8 cellular contexts compared by ENCODE assay signal in genomic region chr10:119120413-119120867, GRCh38. TPM values are rescaled to one million over a fixed set of nuclear protein-coding genes. Genes with fewer than 3 reads are reported as not detected.
DNase-seq lines count a peak whose midpoint lies in the region; ATAC-seq, FAIRE-seq and TF ChIP-seq lines count a peak whose summit lies in the region.

No MANE protein-coding gene starts in this region.

- FAIRE-seq in GM12891 (lab: Jason Lieb, UNC) = peak; percentile 99

- in situ Hi-C loops in brain microvascular endothelial cell (cut with HindIII; ENCODE audit: low pct_ligation_motif_present, low sequenced_read_pairs) = no loop called here

- intact Hi-C loops in Right ventricle myocardium superior (cut with DNase I) = no loop called here

- TF ChIP-seq POLR2A in GM12891 (IDR thresholded peaks at IDR 0.05; ENCODE audit: low read depth, low read length) = no peak

- no peak for DNase-seq in GM12891 (ENCODE audit: insufficient read length, low spot score)
- DNase-seq in HT1080 (ENCODE audit: low read depth) = peak; percentile 23
- no peak for DNase-seq in Right ventricle myocardium superior
- DNase-seq in NCI-H1436 treated with DMSO at 0.1 percent for 48 hours (lab: John Stamatoyannopoulos, UW) = no peak
- no peak for DNase-seq in activated effector memory CD4-positive, alpha-beta T cell treated with anti-CD3 and anti-CD28 coated beads, Interleukin-2, amount 50 U/mL, for 16 hours
- no peak for DNase-seq in COR-L47 (lab: John Stamatoyannopoulos, UW)
- DNase-seq in brain microvascular endothelial cell = no peak

- no peak overlapping the region for H3K4me3 ChIP-seq in brain microvascular endothelial cell (ENCODE audit: low read depth, low read length)

- no peak overlapping the region for H3K27ac ChIP-seq in brain microvascular endothelial cell

- no peak for TF ChIP-seq CTCF in brain microvascular endothelial cell (IDR thresholded peaks at IDR 0.05; ENCODE audit: low read depth, low read length, missing control alignments)

- peaks cover 49% of the 10 kb centered on the region for H3K36me3 ChIP-seq in brain microvascular endothelial cell (replicated peaks)

- H3K27me3 ChIP-seq in brain microvascular endothelial cell (replicated peaks) = no peaks in the 10 kb centered on the region

- ATAC-seq in GM21528 (IDR thresholded peaks at IDR 0.05; ENCODE audit: low FRiP score, unreplicated experiment) (peak; percentile 89), Right ventricle myocardium superior (ENCODE audit: poor library complexity) (peak; percentile 87)

TF ChIP-seq in GM12891, 5 proteins besides CTCF, POLR2A, EP300 and RAD21:
- TF ChIP-seq SPI1 (IDR thresholded peaks at IDR 0.05; ENCODE audit: low read depth, low read length) = no peak
- no peak for TF ChIP-seq POLR2AphosphoS5 (IDR thresholded peaks at IDR 0.05; ENCODE audit: low read depth, low read length)
- peak; percentile 8 for TF ChIP-seq PAX5 (IDR thresholded peaks at IDR 0.05; ENCODE audit: insufficient read depth, low read length, severe bottlenecking)

RNA-seq across cellular contexts. Expression of gene DENND10, which starts 16.5 kb away (rescaled TPM):
- 16.2 TPM for polyA plus RNA-seq in GM12891 (2012; ENCODE audit: low read depth, missing spikeins)
- total RNA-seq in HT1080 (2014; rRNA removed; shearing (Covaris generic)) = 26.6 and 33.8 TPM in 2 replicates
- polyA plus RNA-seq in HT1080 (2015; cell fraction: cytosol; rRNA removed) = 41.4 and 43.5 TPM in 2 replicates
- 26.7 and 27.8 TPM in 2 replicates for polyA plus RNA-seq in HT1080 (2015; cell fraction: nucleus; rRNA removed)
- 18.9 TPM for total RNA-seq in Right ventricle myocardium superior

RNA-seq across cellular contexts. Expression of gene EIF3A, which starts 39.8 kb away (rescaled TPM):
- polyA plus RNA-seq in GM12891 (2012; ENCODE audit: low read depth, missing spikeins) = 83.2 TPM
- 80.7 and 94.2 TPM in 2 replicates for total RNA-seq in HT1080 (2014; rRNA removed; shearing (Covaris generic))
- polyA plus RNA-seq in HT1080 (2015; cell fraction: cytosol; rRNA removed) = 29.7 and 30.7 TPM in 2 replicates
- polyA plus RNA-seq in HT1080 (2015; cell fraction: nucleus; rRNA removed) = 63.1 and 71.5 TPM in 2 replicates
- total RNA-seq in Right ventricle myocardium superior = 93.8 TPM

RNA-seq across cellular contexts. Expression of gene SFXN4, which starts 45.1 kb away (rescaled TPM):
- 26.1 TPM for polyA plus RNA-seq in GM12891 (2012; ENCODE audit: low read depth, missing spikeins)
- 30.4 and 36.7 TPM in 2 replicates for total RNA-seq in HT1080 (2014; rRNA removed; shearing (Covaris generic))
- polyA plus RNA-seq in HT1080 (2015; cell fraction: cytosol; rRNA removed) = 25.7 and 29.7 TPM in 2 replicates
- polyA plus RNA-seq in HT1080 (2015; cell fraction: nucleus; rRNA removed) = 31.1 and 39.1 TPM in 2 replicates
- 48.2 TPM for total RNA-seq in Right ventricle myocardium superior

RNA-seq across cellular contexts. Expression of gene PRDX3, which starts 58.2 kb away (rescaled TPM):
- polyA plus RNA-seq in GM12891 (2012; ENCODE audit: low read depth, missing spikeins) = 134 TPM
- total RNA-seq in HT1080 (2014; rRNA removed; shearing (Covaris generic)) = 269 and 341 TPM in 2 replicates
- 304 and 316 TPM in 2 replicates for polyA plus RNA-seq in HT1080 (2015; cell fraction: cytosol; rRNA removed)
- polyA plus RNA-seq in HT1080 (2015; cell fraction: nucleus; rRNA removed) = 222 and 241 TPM in 2 replicates
- 261 TPM for total RNA-seq in Right ventricle myocardium superior
